ENCODE assay signal across 8 cellular contexts in genomic region chr3:171458056-171458856, GRCh38. TPM values are rescaled to one million over a fixed set of nuclear protein-coding genes. Genes with fewer than 3 reads are reported as not detected.
DNase-seq lines count a peak whose midpoint lies in the region; ATAC-seq and TF ChIP-seq lines count a peak whose summit lies in the region.

No MANE protein-coding gene starts in this region.

- H3K27ac Mint-ChIP-seq in GM23338 (peak overlapping the region; percentile 84), nephron progenitor cell (no peak overlapping the region)

- peak overlapping the region; percentile 39 for H2AFZ ChIP-seq in GM23338

- TF ChIP-seq POLR2A in vagina (IDR thresholded peaks at IDR 0.05), result no peak

- H3K4me1 ChIP-seq in GM23338 (ENCODE audit: insufficient read depth) (peaks cover 57% of the 10 kb centered on the region), vagina (peaks cover 30% of the 10 kb centered on the region), aorta (ENCODE audit: control insufficient read depth in 1 of 2, insufficient read depth in 2 of 2, low read length in 2 of 2) (peaks cover 0 to 3% of the 10 kb centered on the region in 2 donors)
- peaks cover 35% of the 10 kb centered on the region for H3K4me1 ChIP-seq in effector memory CD4-positive, alpha-beta T cell (ENCODE audit: control insufficient read depth, insufficient read depth, low read length, poor library complexity, severe bottlenecking)

- peak overlapping the region; percentile 98 for H3K4me2 ChIP-seq in GM23338

- intact Hi-C loops in vagina (cut with DNase I) (loop anchor here (10.0 kb wide), 1 partner anchor 273 kb away; no protein-coding TSS in a partner anchor), aorta (cut with DNase I) (loop anchor here in 1 of 2 donors (10.0 kb wide), 1 partner anchor 273 kb away; no protein-coding TSS in a partner anchor)

- TF ChIP-seq CTCF in GM23338 (conservative IDR thresholded peaks at IDR 0.05; ENCODE audit: low read depth in 2 of 2), result no peak
- no peak for TF ChIP-seq CTCF in nephron progenitor cell (IDR thresholded peaks at IDR 0.05)
- no peak for TF ChIP-seq CTCF in vagina (IDR thresholded peaks at IDR 0.05)

- no peaks in the 10 kb centered on the region for H3K9me3 ChIP-seq in effector memory CD4-positive, alpha-beta T cell (ENCODE audit: control insufficient read depth, low read length)
- H3K9me3 ChIP-seq in vagina, result no peaks in the 10 kb centered on the region
- H3K9me3 ChIP-seq in aorta (ENCODE audit: control insufficient read depth, low read length), result no peaks in the 10 kb centered on the region

- H3K27me3 ChIP-seq in GM23338 (ENCODE audit: insufficient read depth), result peaks cover 10% of the 10 kb centered on the region
- no peaks in the 10 kb centered on the region for H3K27me3 ChIP-seq in effector memory CD4-positive, alpha-beta T cell (replicated peaks; ENCODE audit: control insufficient read depth, insufficient read depth, low read length, poor library complexity, severe bottlenecking)
- no peaks in the 10 kb centered on the region for H3K27me3 ChIP-seq in vagina
- no peaks in the 10 kb centered on the region for H3K27me3 ChIP-seq in aorta (ENCODE audit: control insufficient read depth in 1 of 2, insufficient read depth in 2 of 2, low read length in 1 of 2)

- H3K4me3 ChIP-seq in GM23338 (peak overlapping the region; percentile 82), vagina (peak overlapping the region; percentile 66 to 81), aorta (ENCODE audit: low read length in 2 of 2) (peak overlapping the region in 1 of 2 donors; percentile 87)
- peak overlapping the region; percentile 84 for H3K4me3 ChIP-seq in effector memory CD4-positive, alpha-beta T cell (ENCODE audit: insufficient read depth, low read depth, low read length, poor library complexity, severe bottlenecking)

- peaks cover 21% of the 10 kb centered on the region for H3K27me3 Mint-ChIP-seq in GM23338 (ENCODE audit: insufficient read depth, low read depth, poor library complexity)
- peaks cover 13% of the 10 kb centered on the region for H3K27me3 Mint-ChIP-seq in nephron progenitor cell (ENCODE audit: low read depth, poor library complexity)

- no peaks in the 10 kb centered on the region for H4K20me1 ChIP-seq in GM23338 (replicated peaks; ENCODE audit: insufficient read depth)

- peak; percentile 64 for DNase-seq in GM23338 (ENCODE audit: low spot score)
- DNase-seq in activated CD4-positive, alpha-beta T cell treated with anti-CD3 and anti-CD28 coated beads, Interleukin-2, amount 50 U/mL, for 48 hours, result peak; percentile 37
- DNase-seq in effector memory CD4-positive, alpha-beta T cell, result peak; percentile 59 to 65 (median 59)
- DNase-seq in nephron progenitor cell, result peak; percentile 22
- no peak for DNase-seq in vagina (ENCODE audit: extremely low spot score in 2 of 2)
- DNase-seq in aorta, result no peak
- DNase-seq in D341Med (ENCODE audit: low spot score), result no peak

- H3K4me3 Mint-ChIP-seq in GM23338 (peak overlapping the region; percentile 95), nephron progenitor cell (peak overlapping the region; percentile 91)

- no peaks in the 10 kb centered on the region for H3K9me2 ChIP-seq in GM23338 (ENCODE audit: insufficient read depth)

- peaks cover 51% of the 10 kb centered on the region for H3K4me1 Mint-ChIP-seq in GM23338
- H3K4me1 Mint-ChIP-seq in nephron progenitor cell, result peaks cover 62% of the 10 kb centered on the region

- no peaks in the 10 kb centered on the region for H3F3A ChIP-seq in GM23338 (replicated peaks; ENCODE audit: low read depth)

- H3K36me3 Mint-ChIP-seq in GM23338 (ENCODE audit: low read depth), result no peaks in the 10 kb centered on the region
- H3K36me3 Mint-ChIP-seq in nephron progenitor cell (ENCODE audit: low read depth), result no peaks in the 10 kb centered on the region

- peak overlapping the region; percentile 88 for H3K27ac ChIP-seq in GM23338 (ENCODE audit: low read depth)
- H3K27ac ChIP-seq in effector memory CD4-positive, alpha-beta T cell (ENCODE audit: insufficient read depth, low read length, poor library complexity, severe bottlenecking), result peak overlapping the region; percentile 76
- no peak overlapping the region for H3K27ac ChIP-seq in vagina
- H3K27ac ChIP-seq in aorta (ENCODE audit: low read depth in 1 of 2, low read length in 2 of 2), result no peak overlapping the region

- 49 to 51% methylated on average over 23 of the region's 23 CpGs for WGBS in aorta, 2 donors

- peaks cover 60% of the 10 kb centered on the region for H3K79me2 ChIP-seq in GM23338 (replicated peaks; ENCODE audit: insufficient read depth)

- H3K9me3 Mint-ChIP-seq in GM23338 (no peaks in the 10 kb centered on the region; the same call in 2 of the 3 replicates), nephron progenitor cell (no peaks in the 10 kb centered on the region)

- ATAC-seq in GM23338 (peak; percentile 2), aorta (ENCODE audit: low FRiP score) (no peak), HG02970 (IDR thresholded peaks at IDR 0.05; ENCODE audit: low FRiP score, unreplicated experiment) (no peak)

- H3K36me3 ChIP-seq in GM23338 (ENCODE audit: insufficient read depth) (no peaks in the 10 kb centered on the region), vagina (no peaks in the 10 kb centered on the region), aorta (ENCODE audit: control insufficient read depth in 1 of 2, insufficient read depth in 2 of 2, low read length in 1 of 2) (no peaks in the 10 kb centered on the region)
- no peaks in the 10 kb centered on the region for H3K36me3 ChIP-seq in effector memory CD4-positive, alpha-beta T cell (ENCODE audit: control insufficient read depth, insufficient read depth, low read length)

TF ChIP-seq in GM23338, 12 proteins besides CTCF, POLR2A, EP300 and RAD21 (continues in another document):
- TF ChIP-seq ETS1 (IDR thresholded peaks at IDR 0.05), result no peak
- TF ChIP-seq EZH2phosphoT487 (IDR thresholded peaks at IDR 0.05; ENCODE audit: unreplicated experiment), result no peak

RNA-seq across cellular contexts. Expression of gene TNIK, which starts 1.9 kb away (rescaled TPM):
- total RNA-seq in GM23338 (2014; rRNA removed; shearing (Covaris generic)), result 34.3 and 49.2 TPM in 2 replicates
- polyA plus RNA-seq in GM23338 (2016; fragmentation: Nextera tagmentation; extraction: Ambion mirVana) (14.1 and 14.6 TPM in 2 replicates), aorta (1 to 10 TPM; 4.7 to 6.3 TPM)
- total RNA-seq in vagina (5.9 TPM), aorta (10 to 100 TPM; 11.3 to 14.6 TPM)

Comparison
In these comparisons a context has a peak if more than half of its experiments do, and no peak if none do; other contexts are left out.
1. DNase-seq: peak in GM23338 (single experiment), activated CD4-positive, alpha-beta T cell treated with anti-CD3 and anti-CD28 coated beads, Interleukin-2, amount 50 U/mL, for 48 hours (2 of 2), effector memory CD4-positive, alpha-beta T cell (3 of 3) and nephron progenitor cell (single experiment); none in vagina (0 of 2), aorta (0 of 2) and D341Med (single experiment).
2. H3K27ac ChIP-seq: peak in GM23338 (single experiment) and effector memory CD4-positive, alpha-beta T cell (single experiment); none in vagina (single experiment) and aorta (0 of 2).